23 cellular contexts compared by ENCODE assay signal in genomic region chr21:28294046-28294445, GRCh38.
DNase-seq lines count a peak whose midpoint lies in the region; ATAC-seq, FAIRE-seq and TF ChIP-seq lines count a peak whose summit lies in the region.
"Had no signal": no experiment of that assay in that cellular context is flagged by ENCODE, and none has a peak within 500 bp of the region (broad histone marks: within the 10 kb centered on the region; RNA-seq: fewer than 3 reads in every experiment).

No MANE protein-coding gene starts in this region.

- no peaks in the 10 kb centered on the region for H4K20me1 ChIP-seq in astrocyte (ENCODE audit: insufficient read depth, low read length)

- no peak overlapping the region for H3K27ac Mint-ChIP-seq in astrocyte (ENCODE audit: unreplicated experiment)
- H3K27ac Mint-ChIP-seq: activated naive CD8-positive, alpha-beta T cell treated with anti-CD3 and anti-CD28 coated beads for 36 hours; neural progenitor cell had no signal

- peaks cover 2% of the 10 kb centered on the region for H3K36me3 Mint-ChIP-seq in astrocyte (ENCODE audit: low read depth, unreplicated experiment)
- H3K36me3 Mint-ChIP-seq: activated naive CD8-positive, alpha-beta T cell treated with anti-CD3 and anti-CD28 coated beads for 36 hours; neural progenitor cell had no signal

- no peak overlapping the region for H3K4me2 ChIP-seq in astrocyte (ENCODE audit: low read length)
- H3K4me2 ChIP-seq: neural progenitor cell had no signal

- ATAC-seq in GM18861 (IDR thresholded peaks at IDR 0.05; ENCODE audit: unreplicated experiment): no peak
- ATAC-seq in GM19452 (IDR thresholded peaks at IDR 0.05; ENCODE audit: unreplicated experiment): no peak
- ATAC-seq: left lobe of liver; stimulated activated naive CD8-positive, alpha-beta T cell treated with anti-CD3 and anti-CD28 coated beads, Interleukin-15, Interleukin-2, amounts not matched to agents 100 U/mL and 50 U/mL, for 24 hours had no signal

- no peaks in the 10 kb centered on the region for H3K79me2 ChIP-seq in astrocyte (ENCODE audit: insufficient read depth, low read length)

- H3K36me3 ChIP-seq in astrocyte (ENCODE audit: insufficient read depth, low read length) (no peaks in the 10 kb centered on the region), prostate gland (no peaks in the 10 kb centered on the region), tibial nerve (no peaks in the 10 kb centered on the region)
- H3K36me3 ChIP-seq: neural progenitor cell, transverse colon had no signal

- peaks cover 11% of the 10 kb centered on the region for H3K9me3 Mint-ChIP-seq in astrocyte (ENCODE audit: unreplicated experiment)

- no peak overlapping the region for H3K9ac ChIP-seq in astrocyte (ENCODE audit: low read length)
- H3K9ac ChIP-seq: neural progenitor cell had no signal

- H3K4me1 ChIP-seq in astrocyte (ENCODE audit: insufficient read depth, low read length) (no peaks in the 10 kb centered on the region), prostate gland (replicated peaks) (no peaks in the 10 kb centered on the region), tibial nerve (no peaks in the 10 kb centered on the region)
- H3K4me1 ChIP-seq: neural progenitor cell, transverse colon had no signal

- no peak for FAIRE-seq in astrocyte (lab: Jason Lieb, UNC)
- FAIRE-seq: A204.1, frontal cortex had no signal

- no peak overlapping the region for H3K4me3 Mint-ChIP-seq in astrocyte (ENCODE audit: unreplicated experiment)
- H3K4me3 Mint-ChIP-seq: activated naive CD8-positive, alpha-beta T cell treated with anti-CD3 and anti-CD28 coated beads for 36 hours; neural progenitor cell had no signal

- intact Hi-C loops in prostate gland (cut with DNase I): no loop called here

- DNase-seq in A172 (ENCODE audit: low spot score) (peak; percentile 65), HS-5 (ENCODE audit: low read depth) (peak; percentile 49), astrocyte (ENCODE audit: low read depth) (peak; percentile 52), fibroblast of the aortic adventitia (ENCODE audit: low read depth) (peak; percentile 81), prostate gland (ENCODE audit: low spot score) (no peak), tibial nerve (ENCODE audit: low spot score in 2 of 2) (no peak)
- DNase-seq: activated CD4-positive, CD25-positive, alpha-beta regulatory T cell; activated naive CD8-positive, alpha-beta T cell treated with anti-CD3 and anti-CD28 coated beads for 36 hours; central memory CD4-positive, alpha-beta T cell; DMS153; KG1; NCI-H1092 treated with DMSO at 0.1 percent for 48 hours; NCI-H526 treated with DMSO at 0.1 percent for 48 hours; SIG-M5; stimulated activated naive CD8-positive, alpha-beta T cell treated with anti-CD3 and anti-CD28 coated beads, Interleukin-15, Interleukin-2, amounts not matched to agents 100 U/mL and 50 U/mL, for 24 hours; T-helper 2 cell; transverse colon had no signal

- TF ChIP-seq EP300 in tibial nerve (IDR thresholded peaks at IDR 0.05): no peak

- no peak overlapping the region for H2AFZ ChIP-seq in astrocyte (ENCODE audit: low read depth, low read length)
- H2AFZ ChIP-seq: neural progenitor cell had no signal

- no peak for TF ChIP-seq CTCF in astrocyte (IDR thresholded peaks at IDR 0.05; ENCODE audit: insufficient read depth, low read depth, low read length)
- TF ChIP-seq CTCF in fibroblast of the aortic adventitia (IDR thresholded peaks at IDR 0.05; ENCODE audit: insufficient read depth, low read length): no peak
- TF ChIP-seq CTCF in prostate gland (IDR thresholded peaks at IDR 0.05): no peak
- TF ChIP-seq CTCF in tibial nerve (IDR thresholded peaks at IDR 0.05): no peak

- no peaks in the 10 kb centered on the region for H3K27me3 Mint-ChIP-seq in astrocyte (ENCODE audit: low read depth, unreplicated experiment)
- H3K27me3 Mint-ChIP-seq: activated naive CD8-positive, alpha-beta T cell treated with anti-CD3 and anti-CD28 coated beads for 36 hours had no signal

- no peaks in the 10 kb centered on the region for H3K4me1 Mint-ChIP-seq in astrocyte (ENCODE audit: low read depth, unreplicated experiment)
- H3K4me1 Mint-ChIP-seq: activated naive CD8-positive, alpha-beta T cell treated with anti-CD3 and anti-CD28 coated beads for 36 hours; neural progenitor cell had no signal

- 34% methylated on average over 1 of the region's 1 CpG for whole genome bisulfite sequencing in prostate gland
- WGBS in tibial nerve, 2 donors: 76 to 87% methylated on average over 1 of the region's 1 CpG

- TF ChIP-seq POLR2A in prostate gland (IDR thresholded peaks at IDR 0.05) (no peak), tibial nerve (IDR thresholded peaks at IDR 0.05) (no peak)

- H3K27ac ChIP-seq in astrocyte (ENCODE audit: low read depth, low read length): no peak overlapping the region
- H3K27ac ChIP-seq in prostate gland: no peak overlapping the region
- H3K27ac ChIP-seq in tibial nerve: no peak overlapping the region
- H3K27ac ChIP-seq: neural progenitor cell, transverse colon had no signal

- no peaks in the 10 kb centered on the region for H3K27me3 ChIP-seq in astrocyte (ENCODE audit: insufficient read depth, low read length)
- H3K27me3 ChIP-seq in prostate gland (replicated peaks; ENCODE audit: insufficient read depth): no peaks in the 10 kb centered on the region
- no peaks in the 10 kb centered on the region for H3K27me3 ChIP-seq in tibial nerve
- H3K27me3 ChIP-seq: neural progenitor cell, transverse colon had no signal

- no peak overlapping the region for H3K4me3 ChIP-seq in astrocyte (ENCODE audit: insufficient read depth, low read depth, low read length)
- H3K4me3 ChIP-seq in fibroblast of the aortic adventitia (ENCODE audit: low read depth, low read length): no peak overlapping the region
- H3K4me3 ChIP-seq in prostate gland: no peak overlapping the region
- no peak overlapping the region for H3K4me3 ChIP-seq in tibial nerve
- H3K4me3 ChIP-seq: neural progenitor cell, transverse colon had no signal

- H3K9me3 ChIP-seq in astrocyte (ENCODE audit: insufficient read depth, low read depth, low read length) (no peaks in the 10 kb centered on the region), prostate gland (no peaks in the 10 kb centered on the region), tibial nerve (peaks cover 0 to 13% (median 0%) of the 10 kb centered on the region in 4 donors)
- H3K9me3 ChIP-seq: transverse colon had no signal

Comparison
In these comparisons a context has a peak if more than half of its experiments do, and no peak if none do; other contexts are left out.
1. DNase-seq: peak in A172 (single experiment), HS-5 (single experiment), astrocyte (single experiment) and fibroblast of the aortic adventitia (single experiment); none in prostate gland (single experiment) and tibial nerve (0 of 2).